9 cellular contexts compared by ENCODE assay signal in genomic region chr16:19294156-19294649, GRCh38. TPM values are rescaled to one million over a fixed set of nuclear protein-coding genes. Genes with fewer than 3 reads are reported as not detected.
DNase-seq lines count a peak whose midpoint lies in the region; ATAC-seq and TF ChIP-seq lines count a peak whose summit lies in the region.
"Had no signal": no experiment of that assay in that cellular context is flagged by ENCODE, and none has a peak within 500 bp of the region (broad histone marks: within the 10 kb centered on the region; RNA-seq: fewer than 3 reads in every experiment).

No MANE protein-coding gene starts in this region.

- no peaks in the 10 kb centered on the region for H4K20me1 ChIP-seq in hepatocyte (ENCODE audit: insufficient read depth, poor library complexity, severe bottlenecking)

- TF ChIP-seq CTCF in Peyer's patch (IDR thresholded peaks at IDR 0.05) (no peak), hepatocyte (IDR thresholded peaks at IDR 0.05; ENCODE audit: poor library complexity) (no peak), stomach (IDR thresholded peaks at IDR 0.05) (no peak)

- no peaks in the 10 kb centered on the region for H3K9me2 ChIP-seq in hepatocyte (replicated peaks; ENCODE audit: insufficient read depth)

- H3K36me3 ChIP-seq in Peyer's patch, result no peaks in the 10 kb centered on the region
- no peaks in the 10 kb centered on the region for H3K36me3 ChIP-seq in hepatocyte (replicated peaks; ENCODE audit: insufficient read depth, low read depth)
- H3K36me3 ChIP-seq in stomach, result no peaks in the 10 kb centered on the region

- DNase-seq in Peyer's patch (peak in 2 of 3 donors; percentile 35 to 63), hepatocyte (ENCODE audit: low spot score) (peak; percentile 26), substantia nigra (lab: John Stamatoyannopoulos, UW) (peak in 37 of 49 donors; percentile 4 to 75 (median 30)), activated gamma-delta T cell (lab: John Stamatoyannopoulos, UW) (no peak), GF-D8 (lab: John Stamatoyannopoulos, UW) (no peak), stomach (no peak)

- TF ChIP-seq POLR2A in Peyer's patch (IDR thresholded peaks at IDR 0.05), result no peak
- no peak for TF ChIP-seq POLR2A in stomach (IDR thresholded peaks at IDR 0.05)

- H3K27ac ChIP-seq in Peyer's patch, result no peak overlapping the region
- H3K27ac ChIP-seq in hepatocyte, result no peak overlapping the region
- H3K27ac ChIP-seq in substantia nigra (ENCODE audit: low read depth, low read length, poor library complexity, severe bottlenecking), result no peak overlapping the region
- H3K27ac ChIP-seq in stomach, result no peak overlapping the region

- H3K27me3 ChIP-seq in Peyer's patch, result no peaks in the 10 kb centered on the region
- peaks cover 3% of the 10 kb centered on the region for H3K27me3 ChIP-seq in hepatocyte
- H3K27me3 ChIP-seq in stomach, result no peaks in the 10 kb centered on the region

- no peaks in the 10 kb centered on the region for H3K79me2 ChIP-seq in hepatocyte

- H2AFZ ChIP-seq in hepatocyte, result no peak overlapping the region

- no peak overlapping the region for H3K4me2 ChIP-seq in hepatocyte

- H3K4me1 ChIP-seq in Peyer's patch (peaks cover 0 to 4% (median 0%) of the 10 kb centered on the region in 4 donors), hepatocyte (ENCODE audit: insufficient read depth) (no peaks in the 10 kb centered on the region), stomach (peaks cover 3 to 12% (median 7%) of the 10 kb centered on the region in 4 donors)

- intact Hi-C loops in stomach (cut with DNase I; ENCODE audit: low total_unique reads), result no loop called here

- H3K9me3 ChIP-seq in Peyer's patch (no peaks in the 10 kb centered on the region), hepatocyte (ENCODE audit: low read depth) (no peaks in the 10 kb centered on the region), stomach (no peaks in the 10 kb centered on the region)

- peak; percentile 81 for ATAC-seq in GM18909 (IDR thresholded peaks at IDR 0.05; ENCODE audit: poor library complexity, unreplicated experiment)
- ATAC-seq in HG02623 (IDR thresholded peaks at IDR 0.05; ENCODE audit: unreplicated experiment), result peak; percentile 73

- no peak overlapping the region for H3K4me3 ChIP-seq in Peyer's patch
- H3K4me3 ChIP-seq in hepatocyte, result no peak overlapping the region
- no peak overlapping the region for H3K4me3 ChIP-seq in stomach

- TF ChIP-seq EP300 in stomach (IDR thresholded peaks at IDR 0.05), result no peak

- 31% methylated on average over 5 of the region's 5 CpGs for WGBS in hepatocyte (ENCODE audit: low lambda C conversion rate, missing lambda C conversion rate)
- WGBS in stomach, 5 donors, result 4 to 24% (median 12%) methylated on average over 5 of the region's 5 CpGs

RNA-seq across cellular contexts. Expression of gene CLEC19A, which starts 8.7 kb away (rescaled TPM):
- total RNA-seq in Peyer's patch (not detected), hepatocyte (not detected in 2 replicates), stomach (under 1 TPM in 1 of 5 donors, not detected in 4; 0.37 TPM)
- polyA plus RNA-seq in hepatocyte (not detected in 2 replicates), stomach (not detected)
- total RNA-seq: endothelial cell of umbilical vein had no signal
- polyA plus RNA-seq: endothelial cell of umbilical vein had no signal

Comparison
In these comparisons a context has a peak if more than half of its experiments do, and no peak if none do; other contexts are left out.
1. DNase-seq: peak in Peyer's patch (2 of 3), hepatocyte (single experiment) and substantia nigra (37 of 49); none in activated gamma-delta T cell (single experiment), GF-D8 (single experiment) and stomach (single experiment).